Comparison of ENCODE assay signal across 15 cellular contexts in the genomic region with DNA sequence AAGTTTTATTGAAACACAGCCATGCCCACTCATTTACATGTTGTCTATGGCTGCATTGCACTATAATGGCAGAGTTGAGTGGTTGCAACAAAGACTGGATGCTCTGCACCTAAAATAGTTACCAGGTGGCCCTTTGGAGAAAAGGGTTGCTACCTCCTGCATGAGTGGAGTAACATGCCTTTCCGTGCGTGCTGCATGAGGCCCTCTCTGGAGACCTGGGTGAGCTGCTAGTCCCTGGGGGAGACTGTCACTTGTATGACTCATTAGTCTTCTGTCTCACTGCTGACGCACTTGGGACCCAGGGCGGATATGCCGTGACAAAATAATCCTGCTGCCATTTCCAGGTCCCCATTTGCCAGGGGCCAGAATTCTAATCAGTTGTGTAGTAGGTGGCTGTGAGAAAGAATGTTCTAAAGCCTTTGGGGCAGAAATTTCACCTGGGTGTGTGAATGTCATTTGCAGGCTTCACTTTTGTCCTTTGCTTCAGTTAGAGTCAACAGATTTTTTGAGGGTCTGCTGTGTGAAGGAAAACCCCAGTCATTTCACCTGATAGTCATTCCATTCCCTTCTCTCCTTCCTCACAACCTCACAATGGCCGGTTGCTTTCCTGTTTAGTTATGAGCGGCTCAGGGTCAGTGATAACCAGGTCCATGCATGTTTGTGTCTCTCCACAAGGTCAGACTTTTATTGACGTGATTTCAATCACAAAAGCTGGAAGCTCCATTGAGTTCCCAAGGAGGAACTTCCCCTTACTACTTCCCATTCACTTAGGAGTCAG.
DNase-seq lines count a peak whose midpoint lies in the region; ATAC-seq and TF ChIP-seq lines count a peak whose summit lies in the region.
"Had no signal": no experiment of that assay in that cellular context is flagged by ENCODE, and none has a peak within 500 bp of the region (broad histone marks: within the 10 kb centered on the region; RNA-seq: fewer than 3 reads in every experiment).

No MANE protein-coding gene starts in this region.

- no peaks in the 10 kb centered on the region for H3K36me3 ChIP-seq in liver (ENCODE audit: control insufficient read depth in 4 of 4, insufficient read depth in 3 of 4, low read depth in 1 of 4, low read length in 3 of 4)
- H3K36me3 ChIP-seq: neutrophil had no signal

- DNase-seq in EL: peak; percentile 43
- DNase-seq in SHP77 treated with DMSO at 0.1 percent for 48 hours (lab: John Stamatoyannopoulos, UW): peak; percentile 35
- DNase-seq in amniotic stem cell (lab: John Stamatoyannopoulos, UW): no peak
- DNase-seq in activated CD4-positive, CD25-positive, alpha-beta regulatory T cell (lab: John Stamatoyannopoulos, UW): no peak
- DNase-seq in SW 1271 (lab: John Stamatoyannopoulos, UW): no peak
- DNase-seq in NCI-H748 (lab: John Stamatoyannopoulos, UW; ENCODE audit: unreplicated experiment): no peak
- DNase-seq: activated CD8-positive, alpha-beta memory T cell treated with anti-CD3 and anti-CD28 coated beads, Interleukin-2, amount 10 ng/mL, durations not matched to agents 7 days and 5 days; anterior cingulate cortex; kidney; NCI-H524; stimulated activated CD4-positive, alpha-beta T cell treated with anti-CD3 and anti-CD28 coated beads, Interleukin-4, amount 100 ng/mL, for 1 hour had no signal

- H3K9me3 ChIP-seq in liver (ENCODE audit: control insufficient read depth in 4 of 4, low read length in 3 of 4): no peaks in the 10 kb centered on the region
- H3K9me3 ChIP-seq: neutrophil had no signal

- no peak overlapping the region for H3K9ac ChIP-seq in liver (ENCODE audit: low read depth in 1 of 2, low read length in 2 of 2)
- H3K9ac ChIP-seq: KMS-11 had no signal

- no peak overlapping the region for H3K4me3 ChIP-seq in liver (ENCODE audit: low read depth in 1 of 3, low read length in 3 of 3)

- TF ChIP-seq CTCF in liver (IDR thresholded peaks at IDR 0.05; ENCODE audit: low read depth, low read length, missing input control): no peak

- TF ChIP-seq RAD21 in liver (IDR thresholded peaks at IDR 0.05): no peak

- no peak overlapping the region for H3K27ac ChIP-seq in liver (ENCODE audit: low read depth in 1 of 2, low read length in 2 of 2)
- H3K27ac ChIP-seq: KMS-11, neutrophil had no signal

- 72% methylated on average over 8 of the region's 8 CpGs for WGBS in liver

- H3K4me1 ChIP-seq in liver (ENCODE audit: control insufficient read depth in 4 of 4, insufficient read depth in 4 of 4, low read length in 3 of 4): peaks cover 0 to 12% (median 4%) of the 10 kb centered on the region in 4 donors

- no peaks in the 10 kb centered on the region for H3K27me3 ChIP-seq in liver (ENCODE audit: control insufficient read depth in 4 of 4, insufficient read depth in 4 of 4, low read length in 3 of 4)
- H3K27me3 ChIP-seq: neutrophil had no signal

- peak; percentile 84 for ATAC-seq in GM21619 (IDR thresholded peaks at IDR 0.05; ENCODE audit: unreplicated experiment)
- ATAC-seq: activated CD8-positive, alpha-beta memory T cell treated with anti-CD3 and anti-CD28 coated beads, Interleukin-2, amount 10 ng/mL, durations not matched to agents 7 days and 5 days had no signal

TF ChIP-seq in liver, 16 proteins besides CTCF, POLR2A, EP300 and RAD21:
- TF ChIP-seq HNF4G (IDR thresholded peaks at IDR 0.05): no peak
- no peak for TF ChIP-seq EGR1 (IDR thresholded peaks at IDR 0.05; ENCODE audit: low read depth in 2 of 2)
- TF ChIP-seq, protein P1, sequence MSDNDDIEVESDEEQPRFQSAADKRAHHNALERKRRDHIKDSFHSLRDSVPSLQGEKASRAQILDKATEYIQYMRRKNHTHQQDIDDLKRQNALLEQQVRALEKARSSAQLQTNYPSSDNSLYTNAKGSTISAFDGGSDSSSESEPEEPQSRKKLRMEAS (IDR thresholded peaks at IDR 0.05): no peak
- peak; percentile 38 for TF ChIP-seq YY1 (IDR thresholded peaks at IDR 0.05)
- no peak for TF ChIP-seq GABPA (IDR thresholded peaks at IDR 0.05 in 1 of 2, conservative IDR thresholded peaks at IDR 0.05 in 1 of 2)
- TF ChIP-seq NR2F2 (IDR thresholded peaks at IDR 0.05): peak; percentile 41
TF ChIP-seq in liver: peak in this region for 2.

Comparison
In these comparisons a context has a peak if more than half of its experiments do, and no peak if none do; other contexts are left out.
1. DNase-seq: peak in EL (single experiment) and SHP77 treated with DMSO at 0.1 percent for 48 hours (single experiment); none in amniotic stem cell (single experiment), activated CD4-positive, CD25-positive, alpha-beta regulatory T cell (0 of 4), SW 1271 (0 of 2) and NCI-H748 (single experiment).